Comparison of ENCODE assay signal across 7 cellular contexts in the genomic region with DNA sequence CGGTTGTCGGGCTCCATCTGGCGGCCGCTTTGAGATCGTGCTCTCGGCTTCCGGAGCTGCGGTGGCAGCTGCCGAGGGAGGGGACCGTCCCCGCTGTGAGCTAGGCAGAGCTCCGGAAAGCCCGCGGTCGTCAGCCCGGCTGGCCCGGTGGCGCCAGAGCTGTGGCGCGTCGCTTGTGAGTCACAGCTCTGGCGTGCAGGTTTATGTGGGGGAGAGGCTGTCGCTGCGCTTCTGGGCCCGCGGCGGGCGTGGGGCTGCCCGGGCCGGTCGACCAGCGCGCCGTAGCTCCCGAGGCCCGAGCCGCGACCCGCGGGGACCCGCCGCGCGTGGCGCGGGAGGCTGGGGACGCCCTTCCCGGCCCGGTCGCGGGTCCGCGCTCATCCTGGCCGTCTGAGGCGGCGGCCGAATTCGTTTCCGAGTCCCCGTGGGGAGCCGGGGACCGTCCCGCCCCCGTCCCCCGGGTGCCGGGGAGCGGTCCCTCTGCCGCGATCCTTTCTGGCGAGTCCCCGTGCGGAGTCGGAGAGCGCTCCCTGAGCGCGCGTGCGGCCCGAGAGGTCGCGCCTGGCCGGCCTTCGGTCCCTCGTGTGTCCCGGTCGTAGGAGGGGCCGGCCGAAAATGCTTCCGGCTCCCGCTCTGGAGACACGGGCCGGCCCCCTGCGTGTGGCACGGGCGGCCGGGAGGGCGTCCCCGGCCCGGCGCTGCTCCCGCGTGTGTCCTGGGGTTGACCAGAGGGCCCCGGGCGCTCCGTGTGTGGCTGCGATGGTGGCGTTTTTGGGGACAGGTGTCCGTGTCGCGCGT.
A peak's percentile ranks its signal among the peaks of the same experiment; 100 is the strongest.
DNase-seq lines count a peak whose midpoint lies in the region; ATAC-seq, FAIRE-seq and TF ChIP-seq lines count a peak whose summit lies in the region.
"Not testable (repeated sequence)": the region's sequence is repeated elsewhere in the genome, so short reads cannot be mapped to it uniquely, and the experiment has no call there.

No MANE protein-coding gene starts in this region.

- H3K4me1 ChIP-seq in IMR-90 (ENCODE audit: control insufficient read depth, insufficient read depth, low read length); K562 (replicated peaks in 1 of 2; ENCODE audit: control insufficient read depth in 2 of 2, insufficient read depth in 2 of 2, low read length in 2 of 2): not testable (repeated sequence)

- not testable (repeated sequence) for H4K5ac ChIP-seq in IMR-90 (ENCODE audit: low read depth, low read length)

- dilution Hi-C loops in IMR-90 (cut with HindIII; ENCODE audit: low sequenced_read_pairs, unreplicated experiment): not testable (repeated sequence)

- not testable (repeated sequence) for H3K9me3 ChIP-seq in IMR-90 (ENCODE audit: control insufficient read depth, insufficient read depth, low read length); K562 (replicated peaks; ENCODE audit: control insufficient read depth, insufficient read depth, low read depth, low read length)

- H2BK15ac ChIP-seq in IMR-90 (ENCODE audit: low read depth, low read length): not testable (repeated sequence)

- H3K56ac ChIP-seq in IMR-90 (ENCODE audit: extremely low read depth, insufficient read depth, low read length): not testable (repeated sequence)

- H3K27ac Mint-ChIP-seq in memory B cell; stimulated activated effector memory CD8-positive, alpha-beta T cell treated with anti-CD3 and anti-CD28 coated beads, Interleukin-12 subunit alpha, Interleukin-12 subunit beta, amount 100 ng/mL, for 72 hours: not testable (repeated sequence)

- H3K79me1 ChIP-seq in IMR-90 (ENCODE audit: low read depth in 1 of 2, low read length in 2 of 2): not testable (repeated sequence)

- not testable (repeated sequence) for H3K79me2 ChIP-seq in K562 (ENCODE audit: control insufficient read depth, insufficient read depth, low read length)

- H2BK20ac ChIP-seq in IMR-90 (ENCODE audit: low read depth, low read length): not testable (repeated sequence)

- BruUV-seq in IMR-90 (replicated peaks; lab: Mats Ljungman, UMichigan); K562 (replicated peaks; lab: Mats Ljungman, UMichigan): not testable (repeated sequence)

- H3K36me3 Mint-ChIP-seq in memory B cell; stimulated activated effector memory CD8-positive, alpha-beta T cell treated with anti-CD3 and anti-CD28 coated beads, Interleukin-12 subunit alpha, Interleukin-12 subunit beta, amount 100 ng/mL, for 72 hours: not testable (repeated sequence)

- H4K20me1 ChIP-seq in IMR-90 (ENCODE audit: insufficient read depth, low read length); K562 (replicated peaks; ENCODE audit: control insufficient read depth, insufficient read depth, low read length): not testable (repeated sequence)

- not testable (repeated sequence) for H3K4me3 Mint-ChIP-seq in memory B cell; stimulated activated effector memory CD8-positive, alpha-beta T cell treated with anti-CD3 and anti-CD28 coated beads, Interleukin-12 subunit alpha, Interleukin-12 subunit beta, amount 100 ng/mL, for 72 hours

- TF ChIP-seq RAD21 in IMR-90 (IDR thresholded peaks at IDR 0.05; ENCODE audit: low read length); K562 (CRISPR knock-in tag; conservative IDR thresholded peaks at IDR 0.05 in 1 of 2, IDR thresholded peaks at IDR 0.05 in 1 of 2): not testable (repeated sequence)

- H2BK5ac ChIP-seq in IMR-90 (ENCODE audit: low read depth, low read length, poor library complexity, severe bottlenecking): not testable (repeated sequence)

- not testable (repeated sequence) for H2AK5ac ChIP-seq in IMR-90 (ENCODE audit: low read depth, low read length)

- not testable (repeated sequence) for H3K4me2 ChIP-seq in IMR-90 (ENCODE audit: low read depth, low read length); K562 (ENCODE audit: insufficient read depth, low read length)

- not testable (repeated sequence) for H2BK120ac ChIP-seq in IMR-90 (ENCODE audit: low read depth, low read length)

- not testable (repeated sequence) for H4K8ac ChIP-seq in IMR-90 (ENCODE audit: low read depth in 2 of 2, low read length in 2 of 2)

- no CpG with 5 or more reads among the region's 111 CpGs for WGBS in IMR-90 (ENCODE audit: extremely low coverage in 2 of 2, insufficient read length in 1 of 2), 2 experiments
- WGBS in K562 (ENCODE audit: insufficient coverage, low coverage, missing lambda C conversion rate): no CpG with 5 or more reads among the region's 111 CpGs

- not testable (repeated sequence) for DNase-seq in IMR-90; K562 (ENCODE audit: extremely low read depth in 1 of 4, low spot score in 3 of 4); left cardiac atrium; memory B cell (ENCODE audit: low spot score in 2 of 2); stimulated activated effector memory CD8-positive, alpha-beta T cell treated with anti-CD3 and anti-CD28 coated beads, Interleukin-12 subunit alpha, Interleukin-12 subunit beta, amount 100 ng/mL, for 72 hours (ENCODE audit: low spot score in 2 of 2)

- H3K27me3 Mint-ChIP-seq in memory B cell: not testable (repeated sequence)

- H3K4me3 ChIP-seq in IMR-90 (ENCODE audit: insufficient read depth, low read depth, low read length); K562: not testable (repeated sequence)

- POLR2A ChIA-PET in IMR-90 (lab: Charles Lee; ENCODE audit: unreplicated experiment); K562 (lab: Yijun Ruan, JAX): not testable (repeated sequence)

- intact Hi-C loops in IMR-90 (cut with micrococcal nuclease); K562 (cut with micrococcal nuclease); left cardiac atrium (cut with DNase I): not testable (repeated sequence)

- not testable (repeated sequence) for H3K23ac ChIP-seq in IMR-90 (ENCODE audit: low read depth, low read length)

- not testable (repeated sequence) for H3K4me1 Mint-ChIP-seq in memory B cell; stimulated activated effector memory CD8-positive, alpha-beta T cell treated with anti-CD3 and anti-CD28 coated beads, Interleukin-12 subunit alpha, Interleukin-12 subunit beta, amount 100 ng/mL, for 72 hours

- not testable (repeated sequence) for FAIRE-seq in K562 (lab: Jason Lieb, UNC)

- not testable (repeated sequence) for H3K27me3 ChIP-seq in IMR-90 (ENCODE audit: control insufficient read depth, insufficient read depth, low read length); K562 (ENCODE audit: control insufficient read depth in 2 of 2, insufficient read depth in 2 of 2, low read length in 2 of 2)

- H3K14ac ChIP-seq in IMR-90 (replicated peaks; ENCODE audit: low read depth, low read length): not testable (repeated sequence)

- H4K91ac ChIP-seq in IMR-90 (ENCODE audit: insufficient read depth, low read depth, low read length): not testable (repeated sequence)

- H2AK9ac ChIP-seq in IMR-90 (replicated peaks; ENCODE audit: low read depth, low read length, poor library complexity): not testable (repeated sequence)

- not testable (repeated sequence) for TF ChIP-seq CTCF in IMR-90 (conservative IDR thresholded peaks at IDR 0.05; ENCODE audit: low read depth, low read length); K562 (IDR thresholded peaks at IDR 0.05 in 2 of 3, conservative IDR thresholded peaks at IDR 0.05 in 1 of 3; ENCODE audit: insufficient read depth in 2 of 3, low read depth in 1 of 3, low read length in 3 of 3)

- H3K9ac ChIP-seq in IMR-90 (ENCODE audit: low read depth, low read length); K562 (ENCODE audit: insufficient read depth in 1 of 2, low read depth in 2 of 2, low read length in 2 of 2): not testable (repeated sequence)

- in situ Hi-C loops in IMR-90 (cut with MboI; ENCODE audit: low sequenced_read_pairs); K562 (cut with MboI): not testable (repeated sequence)

- H3K9me3 Mint-ChIP-seq in memory B cell; stimulated activated effector memory CD8-positive, alpha-beta T cell treated with anti-CD3 and anti-CD28 coated beads, Interleukin-12 subunit alpha, Interleukin-12 subunit beta, amount 100 ng/mL, for 72 hours: not testable (repeated sequence)

- not testable (repeated sequence) for TF ChIP-seq POLR2A in IMR-90 (IDR thresholded peaks at IDR 0.05; ENCODE audit: low read depth, low read length); K562 (conservative IDR thresholded peaks at IDR 0.05)

- H3K27ac ChIP-seq in IMR-90 (ENCODE audit: insufficient read depth, low read length); K562 (ENCODE audit: extremely low read depth, low read depth, low read length): not testable (repeated sequence)

- not testable (repeated sequence) for H2AFZ ChIP-seq in IMR-90 (replicated peaks; ENCODE audit: low read length, poor library complexity); K562 (ENCODE audit: low read depth, low read length)

- not testable (repeated sequence) for H3K18ac ChIP-seq in IMR-90 (ENCODE audit: low read depth, low read length)

- not testable (repeated sequence) for TF ChIP-seq EP300 in K562 (IDR thresholded peaks at IDR 0.05; ENCODE audit: low read length)

- H3K36me3 ChIP-seq in IMR-90 (ENCODE audit: control insufficient read depth, insufficient read depth, low read length); K562 (ENCODE audit: control insufficient read depth, insufficient read depth, low read length): not testable (repeated sequence)

- CTCF ChIA-PET in IMR-90 (lab: Yijun Ruan, JAX); K562 (lab: Yijun Ruan, JAX; ENCODE audit: low intra/inter-chr PET ratio): not testable (repeated sequence)

- not testable (repeated sequence) for H3K4ac ChIP-seq in IMR-90 (ENCODE audit: low read depth, low read length)

- ATAC-seq in GM19395 (IDR thresholded peaks at IDR 0.05; ENCODE audit: unreplicated experiment) (peak; percentile 87), IMR-90 (ENCODE audit: low read depth) (peak; percentile 100), K562 (peak; percentile 100), left cardiac atrium (peak; percentile 100), memory B cell (ENCODE audit: low read depth) (peak; percentile 97)
- peak; percentile 96 for ATAC-seq in activated CD4-positive, CD25-positive, alpha-beta regulatory T cell treated with anti-CD3 and anti-CD28 coated beads, Interleukin-2, amount 50 U/mL, for 24 hours
- ATAC-seq in stimulated activated effector memory CD8-positive, alpha-beta T cell treated with anti-CD3 and anti-CD28 coated beads, Interleukin-12 subunit alpha, Interleukin-12 subunit beta, amount 100 ng/mL, for 72 hours: peak; percentile 100

- not testable (repeated sequence) for H3K9me1 ChIP-seq in IMR-90 (ENCODE audit: insufficient read depth, low read length); K562 (ENCODE audit: control insufficient read depth, insufficient read depth, low read length)
